In genomic region chr2:12007282-12007681, GRCh38 we compare ENCODE assay signal across 19 cellular contexts.
DNase-seq lines count a peak whose midpoint lies in the region; ATAC-seq and TF ChIP-seq lines count a peak whose summit lies in the region.
"Had no signal": no experiment of that assay in that cellular context is flagged by ENCODE, and none has a peak within 500 bp of the region (broad histone marks: within the 10 kb centered on the region; RNA-seq: fewer than 3 reads in every experiment).

No MANE protein-coding gene starts in this region.

- intact Hi-C loops in MCF 10A (cut with micrococcal nuclease), result no loop called here

- no peaks in the 10 kb centered on the region for H3K36me3 Mint-ChIP-seq in activated naive CD8-positive, alpha-beta T cell treated with anti-CD3 and anti-CD28 coated beads for 36 hours
- peaks cover 2% of the 10 kb centered on the region for H3K36me3 Mint-ChIP-seq in activated naive CD8-positive, alpha-beta T cell treated with anti-CD3 and anti-CD28 coated beads, Interleukin-2, amount 50 U/mL, for 24 hours (ENCODE audit: low read depth)
- H3K36me3 Mint-ChIP-seq in nephron progenitor cell (ENCODE audit: low read depth), result no peaks in the 10 kb centered on the region
- no peaks in the 10 kb centered on the region for H3K36me3 Mint-ChIP-seq in activated T-cell treated with anti-CD3 and anti-CD28 coated beads, Interleukin-2, amount 50 U/mL, for 4 hours (ENCODE audit: insufficient read depth)
- no peaks in the 10 kb centered on the region for H3K36me3 Mint-ChIP-seq in MCF 10A (ENCODE audit: insufficient read depth, unreplicated experiment)
- H3K36me3 Mint-ChIP-seq: activated CD4-positive, alpha-beta memory T cell treated with anti-CD3 and anti-CD28 coated beads for 36 hours; natural killer cell treated with Interleukin-12 subunit alpha and Interleukin-12 subunit beta and Interleukin-15 and Interleukin-18, amount 100 ng/mL, for 72 hours had no signal

- POLR2A ChIA-PET in MCF 10A (lab: Yijun Ruan, JAX), result interaction anchor here (0.9 to 2.5 kb wide), 4 partner anchors 14 to 93 kb away, joined by 4 to 11 read pairs (median 6); no protein-coding TSS in a partner anchor

- no peak for DNase-seq in activated naive CD8-positive, alpha-beta T cell treated with anti-CD3 and anti-CD28 coated beads for 36 hours
- DNase-seq in activated naive CD8-positive, alpha-beta T cell treated with anti-CD3 and anti-CD28 coated beads, Interleukin-2, amount 50 U/mL, for 24 hours, result no peak
- DNase-seq in germinal center (ENCODE audit: low spot score) (peak; percentile 36), nephron progenitor cell (no peak), COLO668 (lab: John Stamatoyannopoulos, UW; ENCODE audit: unreplicated experiment) (no peak), DMS 273 treated with DMSO at 0.1 percent for 48 hours (lab: John Stamatoyannopoulos, UW) (no peak), MCF 10A (ENCODE audit: unreplicated experiment) (no peak)
- no peak for DNase-seq in activated T-cell treated with anti-CD3 and anti-CD28 coated beads, Interleukin-2, amount 50 U/mL, for 4 hours
- DNase-seq: 8988T; activated CD4-positive, alpha-beta memory T cell treated with anti-CD3 and anti-CD28 coated beads for 36 hours; activated gamma-delta T cell; CD8-positive, alpha-beta memory T cell; cortex of kidney; KBM-7; left colon; NCI-H1694; NCI-H526; stimulated activated naive CD4-positive, alpha-beta T cell treated with Interleukin-2 at 50 U/mL for 16 hours had no signal

- peaks cover 2% of the 10 kb centered on the region for H3K9me3 Mint-ChIP-seq in activated naive CD8-positive, alpha-beta T cell treated with anti-CD3 and anti-CD28 coated beads for 36 hours
- H3K9me3 Mint-ChIP-seq in activated naive CD8-positive, alpha-beta T cell treated with anti-CD3 and anti-CD28 coated beads, Interleukin-2, amount 50 U/mL, for 24 hours, result peaks cover under 1% of the 10 kb centered on the region
- H3K9me3 Mint-ChIP-seq in nephron progenitor cell (no peaks in the 10 kb centered on the region), MCF 10A (ENCODE audit: unreplicated experiment) (no peaks in the 10 kb centered on the region)
- no peaks in the 10 kb centered on the region for H3K9me3 Mint-ChIP-seq in activated T-cell treated with anti-CD3 and anti-CD28 coated beads, Interleukin-2, amount 50 U/mL, for 4 hours
- H3K9me3 Mint-ChIP-seq: activated CD4-positive, alpha-beta memory T cell treated with anti-CD3 and anti-CD28 coated beads for 36 hours; natural killer cell treated with Interleukin-12 subunit alpha and Interleukin-12 subunit beta and Interleukin-15 and Interleukin-18, amount 100 ng/mL, for 72 hours had no signal

- no peak for ATAC-seq in activated naive CD8-positive, alpha-beta T cell treated with anti-CD3 and anti-CD28 coated beads, Interleukin-2, amount 50 U/mL, for 24 hours
- no peak for ATAC-seq in activated T-cell treated with anti-CD3 and anti-CD28 coated beads, Interleukin-2, amount 50 U/mL, for 4 hours
- ATAC-seq: left colon; natural killer cell treated with Interleukin-12 subunit alpha and Interleukin-12 subunit beta and Interleukin-15 and Interleukin-18, amount 100 ng/mL, for 72 hours had no signal

- H3K27me3 Mint-ChIP-seq in activated naive CD8-positive, alpha-beta T cell treated with anti-CD3 and anti-CD28 coated beads for 36 hours, result peaks cover 79% of the 10 kb centered on the region
- peaks cover 66% of the 10 kb centered on the region for H3K27me3 Mint-ChIP-seq in activated naive CD8-positive, alpha-beta T cell treated with anti-CD3 and anti-CD28 coated beads, Interleukin-2, amount 50 U/mL, for 24 hours
- H3K27me3 Mint-ChIP-seq in nephron progenitor cell (ENCODE audit: low read depth, poor library complexity) (no peaks in the 10 kb centered on the region), MCF 10A (ENCODE audit: insufficient read depth, unreplicated experiment) (no peaks in the 10 kb centered on the region)
- H3K27me3 Mint-ChIP-seq in activated T-cell treated with anti-CD3 and anti-CD28 coated beads, Interleukin-2, amount 50 U/mL, for 4 hours (ENCODE audit: low read depth), result peaks cover 43% of the 10 kb centered on the region

- CTCF ChIA-PET in MCF 10A (lab: Yijun Ruan, JAX), result interaction anchor here (0.5 to 1.3 kb wide), 4 partner anchors 18 to 1002 kb away, joined by 3 to 5 read pairs (median 4); partner anchors contain the start of gene TRIB2

- H3K4me3 Mint-ChIP-seq in activated naive CD8-positive, alpha-beta T cell treated with anti-CD3 and anti-CD28 coated beads for 36 hours, result no peak overlapping the region
- no peak overlapping the region for H3K4me3 Mint-ChIP-seq in activated naive CD8-positive, alpha-beta T cell treated with anti-CD3 and anti-CD28 coated beads, Interleukin-2, amount 50 U/mL, for 24 hours
- no peak overlapping the region for H3K4me3 Mint-ChIP-seq in nephron progenitor cell
- no peak overlapping the region for H3K4me3 Mint-ChIP-seq in activated T-cell treated with anti-CD3 and anti-CD28 coated beads, Interleukin-2, amount 50 U/mL, for 4 hours
- no peak overlapping the region for H3K4me3 Mint-ChIP-seq in MCF 10A (ENCODE audit: unreplicated experiment)
- H3K4me3 Mint-ChIP-seq: activated CD4-positive, alpha-beta memory T cell treated with anti-CD3 and anti-CD28 coated beads for 36 hours; CD8-positive, alpha-beta memory T cell; natural killer cell treated with Interleukin-12 subunit alpha and Interleukin-12 subunit beta and Interleukin-15 and Interleukin-18, amount 100 ng/mL, for 72 hours had no signal

- peak overlapping the region; percentile 40 for H3K27ac Mint-ChIP-seq in activated naive CD8-positive, alpha-beta T cell treated with anti-CD3 and anti-CD28 coated beads for 36 hours
- no peak overlapping the region for H3K27ac Mint-ChIP-seq in activated naive CD8-positive, alpha-beta T cell treated with anti-CD3 and anti-CD28 coated beads, Interleukin-2, amount 50 U/mL, for 24 hours
- H3K27ac Mint-ChIP-seq in nephron progenitor cell, result peak overlapping the region; percentile 72
- H3K27ac Mint-ChIP-seq in MCF 10A (ENCODE audit: low read depth, unreplicated experiment), result no peak overlapping the region
- H3K27ac Mint-ChIP-seq: activated CD4-positive, alpha-beta memory T cell treated with anti-CD3 and anti-CD28 coated beads for 36 hours; natural killer cell treated with Interleukin-12 subunit alpha and Interleukin-12 subunit beta and Interleukin-15 and Interleukin-18, amount 100 ng/mL, for 72 hours had no signal

- BruUV-seq in MCF 10A (replicated peaks; lab: Mats Ljungman, UMichigan), result no TSS peak

- TF ChIP-seq CTCF in nephron progenitor cell (IDR thresholded peaks at IDR 0.05) (no peak), MCF 10A (IDR thresholded peaks at IDR 0.05; ENCODE audit: unreplicated experiment) (no peak)

- H3K4me1 Mint-ChIP-seq in activated naive CD8-positive, alpha-beta T cell treated with anti-CD3 and anti-CD28 coated beads for 36 hours, result peaks cover 39% of the 10 kb centered on the region
- H3K4me1 Mint-ChIP-seq in activated naive CD8-positive, alpha-beta T cell treated with anti-CD3 and anti-CD28 coated beads, Interleukin-2, amount 50 U/mL, for 24 hours, result peaks cover 36% of the 10 kb centered on the region
- H3K4me1 Mint-ChIP-seq in nephron progenitor cell (peaks cover 31% of the 10 kb centered on the region), MCF 10A (ENCODE audit: insufficient read depth, unreplicated experiment) (no peaks in the 10 kb centered on the region)
- H3K4me1 Mint-ChIP-seq in activated T-cell treated with anti-CD3 and anti-CD28 coated beads, Interleukin-2, amount 50 U/mL, for 4 hours (ENCODE audit: low read depth), result peaks cover 26% of the 10 kb centered on the region

Comparison
In these comparisons a context has a peak if more than half of its experiments do, and no peak if none do; other contexts are left out.
1. H3K27ac Mint-ChIP-seq: peak in activated naive CD8-positive, alpha-beta T cell treated with anti-CD3 and anti-CD28 coated beads for 36 hours (single experiment) and nephron progenitor cell (single experiment); none in activated naive CD8-positive, alpha-beta T cell treated with anti-CD3 and anti-CD28 coated beads, Interleukin-2, amount 50 U/mL, for 24 hours (single experiment) and MCF 10A (single experiment).